ENCODE assay signal across 1 cellular context in the genomic region with DNA sequence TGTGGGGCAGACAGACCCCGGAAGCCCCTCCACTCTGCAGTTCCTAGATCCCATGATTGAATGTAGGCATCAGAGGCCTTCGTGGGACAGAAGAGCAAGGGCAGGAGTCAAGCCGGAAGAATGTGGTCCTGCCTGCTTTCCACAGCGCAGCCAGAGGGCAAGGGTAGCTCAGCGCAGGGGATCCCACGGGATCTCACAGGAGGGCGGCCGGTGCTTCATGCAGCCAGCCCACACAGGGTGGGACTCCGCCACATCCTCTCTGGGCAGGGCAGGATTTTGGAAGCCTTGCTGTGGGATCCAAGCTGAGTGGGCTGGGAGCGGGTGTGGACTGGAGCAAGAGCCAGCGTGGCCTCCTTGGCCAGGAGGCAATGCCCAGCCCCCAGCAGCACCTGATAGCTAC.
A peak's percentile ranks its signal among the peaks of the same experiment; 100 is the strongest.
TF ChIP-seq lines count a peak whose summit lies in the region.

No MANE protein-coding gene starts in this region.

TF ChIP-seq in K562, 482 proteins besides CTCF, POLR2A, EP300 and RAD21:
- TF ChIP-seq NR2F6 (CRISPR knock-in tag; IDR thresholded peaks at IDR 0.05) = no peak
- 0 out of 2 replicates have a peak, but pooled peaks have one; percentile 30 for TF ChIP-seq RBFOX2 (IDR thresholded peaks at IDR 0.05; ENCODE audit: low read depth, low read length)
